ENCODE assay signal across 22 cellular contexts in the genomic region with DNA sequence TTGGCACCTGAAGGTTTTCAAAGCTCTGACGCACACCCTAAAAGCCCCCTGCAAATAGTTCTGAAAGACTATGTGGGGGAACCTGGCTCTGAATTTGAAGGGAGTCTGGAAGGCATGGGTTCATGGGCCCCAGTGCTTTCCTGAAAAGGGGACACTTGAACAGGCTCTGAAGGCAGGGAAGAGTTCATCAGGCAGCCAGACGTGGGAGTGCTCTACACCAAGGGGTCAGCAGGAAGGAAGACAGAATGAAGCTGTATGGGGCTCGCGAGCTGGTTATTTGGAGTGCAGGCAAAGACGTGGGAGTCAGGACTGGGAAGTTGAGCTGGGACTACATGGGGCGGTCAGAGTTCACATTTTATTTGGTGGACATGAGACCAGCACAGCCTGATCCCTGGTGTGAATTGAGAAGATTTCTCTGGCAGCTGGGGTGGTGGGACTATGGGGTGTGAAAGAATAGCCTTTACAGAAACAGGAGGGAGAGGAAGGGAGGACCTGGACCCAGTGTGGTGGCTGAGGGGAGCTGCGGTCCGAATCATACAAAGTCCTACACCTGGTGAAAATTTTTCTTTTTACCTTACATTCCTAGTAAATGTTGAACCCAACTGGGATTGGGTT. TPM values are rescaled to one million over a fixed set of nuclear protein-coding genes. Genes with fewer than 3 reads are reported as not detected.
DNase-seq lines count a peak whose midpoint lies in the region; ATAC-seq and TF ChIP-seq lines count a peak whose summit lies in the region.
"Had no signal": no experiment of that assay in that cellular context is flagged by ENCODE, and none has a peak within 500 bp of the region (broad histone marks: within the 10 kb centered on the region; RNA-seq: fewer than 3 reads in every experiment).

No MANE protein-coding gene starts in this region.

- H3K79me1 ChIP-seq in mesenchymal stem cell (replicated peaks; ENCODE audit: low read length, poor library complexity, severe bottlenecking): peaks cover 7% of the 10 kb centered on the region

- no peak for TF ChIP-seq CTCF in GM23338 (conservative IDR thresholded peaks at IDR 0.05; ENCODE audit: low read depth in 2 of 2)

- H2BK120ac ChIP-seq in mesenchymal stem cell (ENCODE audit: low read depth, low read length): no peak overlapping the region

- H4K20me1 ChIP-seq in GM23338 (replicated peaks; ENCODE audit: insufficient read depth): no peaks in the 10 kb centered on the region

- H3K4me1 Mint-ChIP-seq in GM23338: peaks cover 12% of the 10 kb centered on the region; the same call in 2 of the 3 replicates
- peaks cover 24 to 48% of the 10 kb centered on the region in 2 donors for H3K4me1 Mint-ChIP-seq in stimulated activated naive B cell treated with anti-CD40 and anti-IgM and Interleukin-4, amounts not matched to agents 10 μg/mL and 1 μg/mL and 100 μg/mL, for 72 hours

- no peak overlapping the region for H2AFZ ChIP-seq in GM23338
- no peak overlapping the region for H2AFZ ChIP-seq in mesenchymal stem cell (ENCODE audit: low read depth, low read length)

- peak overlapping the region; percentile 31 for H3K9ac ChIP-seq in mesenchymal stem cell (ENCODE audit: low read length)

- H3K18ac ChIP-seq in mesenchymal stem cell (ENCODE audit: low read depth in 1 of 2, low read length in 2 of 2): no peak overlapping the region

- no peak overlapping the region for H3K27ac Mint-ChIP-seq in GM23338
- peak overlapping the region; percentile 48 for H3K27ac Mint-ChIP-seq in stimulated activated naive B cell treated with anti-CD40 and anti-IgM and Interleukin-4, amounts not matched to agents 10 μg/mL and 1 μg/mL and 100 μg/mL, for 72 hours
- H3K27ac Mint-ChIP-seq: activated CD8-positive, alpha-beta T cell treated with anti-CD3 and anti-CD28 coated beads for 36 hours; activated naive CD8-positive, alpha-beta T cell treated with anti-CD3 and anti-CD28 coated beads, Interleukin-2, amount 10 ng/mL, durations not matched to agents 7 days and 5 days; CD4-positive, alpha-beta T cell had no signal

- H3K36me3 ChIP-seq in GM23338 (ENCODE audit: insufficient read depth) (no peaks in the 10 kb centered on the region), ectodermal cell (ENCODE audit: control insufficient read depth, insufficient read depth, low read length) (no peaks in the 10 kb centered on the region), mesenchymal stem cell (ENCODE audit: control insufficient read depth in 1 of 2, insufficient read depth in 2 of 2, low read depth in 1 of 2, low read length in 2 of 2) (no peaks in the 10 kb centered on the region)
- H3K36me3 ChIP-seq: left ventricle myocardium inferior, right atrium auricular region had no signal

- H2BK5ac ChIP-seq in mesenchymal stem cell (ENCODE audit: low read depth, low read length, poor library complexity, severe bottlenecking): no peak overlapping the region

- no peak overlapping the region for H3K4me3 Mint-ChIP-seq in GM23338
- no peak overlapping the region for H3K4me3 Mint-ChIP-seq in stimulated activated naive B cell treated with anti-CD40 and anti-IgM and Interleukin-4, amounts not matched to agents 10 μg/mL and 1 μg/mL and 100 μg/mL, for 72 hours
- H3K4me3 Mint-ChIP-seq: activated CD8-positive, alpha-beta T cell treated with anti-CD3 and anti-CD28 coated beads for 36 hours; activated naive CD8-positive, alpha-beta T cell treated with anti-CD3 and anti-CD28 coated beads, Interleukin-2, amount 10 ng/mL, durations not matched to agents 7 days and 5 days; CD4-positive, alpha-beta T cell had no signal

- peak overlapping the region; percentile 4 for H4K8ac ChIP-seq in mesenchymal stem cell (ENCODE audit: low read length)

- 61 to 74% methylated on average over 7 to 8 of the region's 8 CpGs for WGBS in ectodermal cell, 2 experiments
- 77% methylated on average over 6 of the region's 8 CpGs for WGBS in mesenchymal stem cell

- no peak overlapping the region for H3K23ac ChIP-seq in mesenchymal stem cell (ENCODE audit: low read length in 2 of 2)

- peaks cover 1% of the 10 kb centered on the region for H3K27me3 Mint-ChIP-seq in GM23338 (ENCODE audit: insufficient read depth, low read depth, poor library complexity)
- H3K27me3 Mint-ChIP-seq in stimulated activated naive B cell treated with anti-CD40 and anti-IgM and Interleukin-4, amounts not matched to agents 10 μg/mL and 1 μg/mL and 100 μg/mL, for 72 hours: no peaks in the 10 kb centered on the region
- H3K27me3 Mint-ChIP-seq: activated CD8-positive, alpha-beta T cell treated with anti-CD3 and anti-CD28 coated beads for 36 hours; activated naive CD8-positive, alpha-beta T cell treated with anti-CD3 and anti-CD28 coated beads, Interleukin-2, amount 10 ng/mL, durations not matched to agents 7 days and 5 days; CD4-positive, alpha-beta T cell had no signal

- no peak overlapping the region for H4K91ac ChIP-seq in mesenchymal stem cell (ENCODE audit: low read length)

- no peak overlapping the region for H2BK15ac ChIP-seq in mesenchymal stem cell (ENCODE audit: low read depth, poor library complexity, severe bottlenecking)

- no peak overlapping the region for H3K4ac ChIP-seq in mesenchymal stem cell (ENCODE audit: low read depth in 1 of 2, low read length in 2 of 2)

- no peak overlapping the region for H2BK12ac ChIP-seq in mesenchymal stem cell (ENCODE audit: low read length in 2 of 2)

- ATAC-seq in GM23338 (peak; percentile 67), GM18519 (IDR thresholded peaks at IDR 0.05; ENCODE audit: low FRiP score, unreplicated experiment) (no peak)
- no peak for ATAC-seq in stimulated activated naive B cell treated with anti-CD40 and anti-IgM and Interleukin-4, amounts not matched to agents 10 μg/mL and 1 μg/mL and 100 μg/mL, for 72 hours (replicated peaks)
- ATAC-seq: activated CD8-positive, alpha-beta T cell treated with anti-CD3 and anti-CD28 coated beads for 36 hours; SK-N-SH treated with all-trans-retinoic acid at 6 μM for 48 hours had no signal

- H3K4me2 ChIP-seq in GM23338 (no peak overlapping the region), mesenchymal stem cell (ENCODE audit: low read length, poor library complexity, severe bottlenecking) (no peak overlapping the region)

- H2AK5ac ChIP-seq in mesenchymal stem cell (ENCODE audit: low read length, severe bottlenecking): no peak overlapping the region

- no peaks in the 10 kb centered on the region for H3K36me3 Mint-ChIP-seq in GM23338 (ENCODE audit: low read depth)
- H3K36me3 Mint-ChIP-seq in stimulated activated naive B cell treated with anti-CD40 and anti-IgM and Interleukin-4, amounts not matched to agents 10 μg/mL and 1 μg/mL and 100 μg/mL, for 72 hours: peaks cover 26 to 36% of the 10 kb centered on the region in 2 donors

- DNase-seq in GM23338 (ENCODE audit: low spot score) (no peak), mesenchymal stem cell (no peak), 8988T (no peak), NCI-H748 treated with DMSO at 0.1 percent for 48 hours (lab: John Stamatoyannopoulos, UW) (no peak)
- no peak for DNase-seq in stimulated activated naive B cell treated with anti-CD40 and anti-IgM and Interleukin-4, amounts not matched to agents 10 μg/mL and 1 μg/mL and 100 μg/mL, for 72 hours
- DNase-seq in activated naive CD4-positive, alpha-beta T cell treated with Interleukin-2 at 50 U/mL for 16 hours: no peak
- DNase-seq: ACHN; activated CD8-positive, alpha-beta T cell treated with anti-CD3 and anti-CD28 coated beads for 36 hours; activated naive CD8-positive, alpha-beta T cell treated with anti-CD3 and anti-CD28 coated beads, Interleukin-2, amount 10 ng/mL, durations not matched to agents 7 days and 5 days; activated T-cell treated with anti-CD3 and anti-CD28 coated beads, Interleukin-2, amount 50 U/mL, for 48 hours; CD4-positive, alpha-beta T cell; effector memory CD4-positive, alpha-beta T cell; HCEC 1CT; left ventricle myocardium inferior; NCI-H2081; stimulated activated CD4-positive, alpha-beta T cell treated with anti-CD3 and anti-CD28 coated beads, Interleukin-2, amount 100 ng/mL, for 24 hours; trophoblast cell had no signal

- H3K27me3 ChIP-seq in GM23338 (ENCODE audit: insufficient read depth) (no peaks in the 10 kb centered on the region), ectodermal cell (ENCODE audit: control insufficient read depth, insufficient read depth, low read length, poor library complexity, severe bottlenecking) (no peaks in the 10 kb centered on the region), mesenchymal stem cell (ENCODE audit: control insufficient read depth in 1 of 2, insufficient read depth in 1 of 2, low read length in 2 of 2) (no peaks in the 10 kb centered on the region)
- H3K27me3 ChIP-seq: right atrium auricular region had no signal

- no peaks in the 10 kb centered on the region for H3F3A ChIP-seq in GM23338 (replicated peaks; ENCODE audit: low read depth)

- no peaks in the 10 kb centered on the region for H3K9me2 ChIP-seq in GM23338 (ENCODE audit: insufficient read depth)

- H3K14ac ChIP-seq in mesenchymal stem cell (ENCODE audit: low read length in 2 of 2): no peak overlapping the region

- no peak overlapping the region for H3K4me3 ChIP-seq in GM23338
- peak overlapping the region; percentile 5 for H3K4me3 ChIP-seq in ectodermal cell (ENCODE audit: insufficient read depth, low read depth, low read length)
- H3K4me3 ChIP-seq in mesenchymal stem cell (ENCODE audit: insufficient read depth in 1 of 2, low read depth in 1 of 2, low read length in 2 of 2): no peak overlapping the region
- H3K4me3 ChIP-seq: left ventricle myocardium inferior, right atrium auricular region had no signal

- H3K9me3 ChIP-seq in ectodermal cell (ENCODE audit: control insufficient read depth, low read length) (no peaks in the 10 kb centered on the region), mesenchymal stem cell (ENCODE audit: control insufficient read depth, low read length) (no peaks in the 10 kb centered on the region)
- H3K9me3 ChIP-seq: left ventricle myocardium inferior, right atrium auricular region had no signal

- H3K27ac ChIP-seq in GM23338 (ENCODE audit: low read depth) (no peak overlapping the region), ectodermal cell (ENCODE audit: insufficient read depth, low read depth, low read length, poor library complexity, severe bottlenecking) (peak overlapping the region; percentile 75), mesenchymal stem cell (ENCODE audit: low read length, poor library complexity, severe bottlenecking) (no peak overlapping the region)
- H3K27ac ChIP-seq: left ventricle myocardium inferior, right atrium auricular region had no signal

- no peaks in the 10 kb centered on the region for H3K9me3 Mint-ChIP-seq in GM23338
- H3K9me3 Mint-ChIP-seq in stimulated activated naive B cell treated with anti-CD40 and anti-IgM and Interleukin-4, amounts not matched to agents 10 μg/mL and 1 μg/mL and 100 μg/mL, for 72 hours: no peaks in the 10 kb centered on the region
- H3K9me3 Mint-ChIP-seq: activated CD8-positive, alpha-beta T cell treated with anti-CD3 and anti-CD28 coated beads for 36 hours; activated naive CD8-positive, alpha-beta T cell treated with anti-CD3 and anti-CD28 coated beads, Interleukin-2, amount 10 ng/mL, durations not matched to agents 7 days and 5 days; CD4-positive, alpha-beta T cell had no signal

- H3K4me1 ChIP-seq in GM23338 (ENCODE audit: insufficient read depth): no peaks in the 10 kb centered on the region
- H3K4me1 ChIP-seq in ectodermal cell (ENCODE audit: control insufficient read depth, insufficient read depth, low read length): peaks cover 15% of the 10 kb centered on the region
- peaks cover 5% of the 10 kb centered on the region for H3K4me1 ChIP-seq in mesenchymal stem cell (ENCODE audit: control insufficient read depth, insufficient read depth, low read depth, low read length)

- no peaks in the 10 kb centered on the region for H3K79me2 ChIP-seq in GM23338 (replicated peaks; ENCODE audit: insufficient read depth)

RNA-seq across cellular contexts. Expression of gene ABHD6, which starts 12.6 kb away (rescaled TPM):
- total RNA-seq in GM23338 (2014; rRNA removed; shearing (Covaris generic)): 5.5 and 6.5 TPM in 2 replicates
- 3.7 TPM in 2 replicates for polyA plus RNA-seq in GM23338 (2016; fragmentation: Nextera tagmentation; extraction: Ambion mirVana)
- polyA plus RNA-seq in ectodermal cell (2013, experiment 1 of 4): 18.8 TPM
- polyA plus RNA-seq in ectodermal cell (2013, experiment 2 of 4): 17.6 TPM
- polyA plus RNA-seq in ectodermal cell (2013, experiment 3 of 4): 16.7 TPM
- 17.8 TPM for polyA plus RNA-seq in ectodermal cell (2013, experiment 4 of 4)
- 6.8 TPM for polyA plus RNA-seq in mesenchymal stem cell (2013, experiment 1 of 2)
- 6.5 TPM for polyA plus RNA-seq in mesenchymal stem cell (2013, experiment 2 of 2)

RNA-seq across cellular contexts. Expression of gene DNASE1L3, which starts 39.4 kb away (rescaled TPM):
- total RNA-seq in GM23338 (2014; rRNA removed; shearing (Covaris generic)): not detected in 2 replicates
- not detected in 2 replicates for polyA plus RNA-seq in GM23338 (2016; fragmentation: Nextera tagmentation; extraction: Ambion mirVana)
- not detected for polyA plus RNA-seq in ectodermal cell (2013, experiment 1 of 4)
- polyA plus RNA-seq in ectodermal cell (2013, experiment 2 of 4): not detected
- not detected for polyA plus RNA-seq in ectodermal cell (2013, experiment 3 of 4)
- polyA plus RNA-seq in ectodermal cell (2013, experiment 4 of 4): not detected
- not detected for polyA plus RNA-seq in mesenchymal stem cell (2013, experiment 1 of 2)
- polyA plus RNA-seq in mesenchymal stem cell (2013, experiment 2 of 2): not detected
- total RNA-seq: activated CD8-positive, alpha-beta T cell treated with anti-CD3 and anti-CD28 coated beads for 36 hours; activated naive CD8-positive, alpha-beta T cell treated with anti-CD3 and anti-CD28 coated beads, Interleukin-2, amount 10 ng/mL, durations not matched to agents 7 days and 5 days had no signal
- polyA plus RNA-seq: neural cell had no signal

RNA-seq across cellular contexts. Expression of gene RPP14, which starts 55.8 kb away (rescaled TPM):
- 14.4 and 18.6 TPM in 2 replicates for total RNA-seq in GM23338 (2014; rRNA removed; shearing (Covaris generic))
- polyA plus RNA-seq in GM23338 (2016; fragmentation: Nextera tagmentation; extraction: Ambion mirVana): 10.5 and 11.7 TPM in 2 replicates
- polyA plus RNA-seq in ectodermal cell (2013, experiment 1 of 4): 19.8 TPM
- 24.0 TPM for polyA plus RNA-seq in ectodermal cell (2013, experiment 2 of 4)
- 14.5 TPM for polyA plus RNA-seq in ectodermal cell (2013, experiment 3 of 4)
- polyA plus RNA-seq in ectodermal cell (2013, experiment 4 of 4): 15.6 TPM
- 11.6 TPM for polyA plus RNA-seq in mesenchymal stem cell (2013, experiment 1 of 2)
- 11.5 TPM for polyA plus RNA-seq in mesenchymal stem cell (2013, experiment 2 of 2)

RNA-seq across cellular contexts. Expression of gene HTD2, which starts 56.1 kb away (rescaled TPM):
- 8.7 and 19.3 TPM in 2 replicates for total RNA-seq in GM23338 (2014; rRNA removed; shearing (Covaris generic))
- 22.0 and 24.2 TPM in 2 replicates for polyA plus RNA-seq in GM23338 (2016; fragmentation: Nextera tagmentation; extraction: Ambion mirVana)
- polyA plus RNA-seq in ectodermal cell (2013, experiment 1 of 4): 17.3 TPM
- polyA plus RNA-seq in ectodermal cell (2013, experiment 2 of 4): 9.9 TPM
- 10.6 TPM for polyA plus RNA-seq in ectodermal cell (2013, experiment 3 of 4)
- polyA plus RNA-seq in ectodermal cell (2013, experiment 4 of 4): 10.0 TPM
- 4.0 TPM for polyA plus RNA-seq in mesenchymal stem cell (2013, experiment 1 of 2)
- polyA plus RNA-seq in mesenchymal stem cell (2013, experiment 2 of 2): 5.2 TPM
